8 cellular contexts compared by ENCODE assay signal in the genomic region with DNA sequence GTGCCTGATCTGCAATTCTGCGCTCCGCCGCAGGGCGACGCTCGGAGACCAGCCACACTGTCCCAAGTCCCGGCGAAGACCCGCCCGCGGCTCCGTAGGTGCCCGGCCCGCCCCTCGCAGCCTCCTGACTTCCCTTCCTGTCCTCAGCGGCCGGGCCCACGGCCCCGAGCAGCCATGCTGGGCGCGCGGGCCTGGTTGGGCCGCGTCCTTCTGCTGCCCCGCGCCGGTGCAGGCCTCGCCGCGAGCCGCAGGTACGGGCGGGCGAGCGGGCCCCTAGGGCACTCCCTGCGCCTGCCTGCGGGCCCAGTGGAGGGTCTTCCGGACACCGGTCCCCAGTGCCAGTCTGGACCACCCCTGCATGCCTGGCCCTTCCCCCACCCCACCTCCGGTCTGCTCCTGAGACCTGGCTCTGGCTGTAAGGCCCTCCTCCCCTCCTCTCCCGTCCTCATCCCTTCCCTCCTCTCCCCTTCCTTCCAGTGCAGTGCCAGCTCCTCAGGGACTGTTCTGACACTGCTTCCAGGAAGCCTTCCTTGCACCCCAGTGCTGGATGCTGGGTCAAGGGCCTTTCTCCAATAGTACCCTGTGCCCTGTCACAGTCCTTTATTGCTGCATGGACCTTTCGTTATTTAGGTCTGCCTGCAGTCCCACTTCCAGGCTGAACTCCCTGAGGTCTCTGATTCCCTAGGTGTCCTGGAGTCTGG. TPM values are rescaled to one million over a fixed set of nuclear protein-coding genes. Genes with fewer than 3 reads are reported as not detected.
DNase-seq lines count a peak whose midpoint lies in the region; ATAC-seq and TF ChIP-seq lines count a peak whose summit lies in the region.

A gene (plus strand): TSS at position 140 of the 701 bp plus-strand sequence. CDS start 35 bp downstream, at position 175.

- peaks cover 18% of the 10 kb centered on the region for H3K4me1 ChIP-seq in HUES6 (ENCODE audit: control insufficient read depth, insufficient read depth, low read length)
- H3K4me1 ChIP-seq in PC-3 (ENCODE audit: insufficient read depth, low read length): peaks cover 28% of the 10 kb centered on the region
- H3K4me1 ChIP-seq in esophagus (ENCODE audit: control insufficient read depth in 2 of 2, insufficient read depth in 2 of 2, low read length in 1 of 2): peaks cover 14 to 15% of the 10 kb centered on the region in 2 donors
- H3K4me1 ChIP-seq in muscle layer of duodenum (ENCODE audit: control insufficient read depth in 1 of 2, insufficient read depth in 2 of 2, low read length in 2 of 2): peaks cover 4 to 21% of the 10 kb centered on the region in 2 donors

- in situ Hi-C loops in Caki2 (cut with HindIII; ENCODE audit: low pct_unique_long_range_greater_than_20kb, low sequenced_read_pairs): no loop called here

- BruUV-seq in PC-3 (replicated peaks; lab: Mats Ljungman, UMichigan): no TSS peak

- peak; percentile 99 for TF ChIP-seq CTCF in PC-3 (conservative IDR thresholded peaks at IDR 0.05; ENCODE audit: low read depth, low read length)

- intact Hi-C loops in PC-3 (cut with micrococcal nuclease): loop anchor here (1.0 kb wide), 4 partner anchors 79 to 294 kb away; no protein-coding TSS in a partner anchor

- CTCF ChIA-PET in PC-3 (lab: Charles Lee): interaction anchor here (0.5 to 1.7 kb wide), 2 partner anchors 79 to 294 kb away, joined by 4 to 6 read pairs; no protein-coding TSS in a partner anchor

- peak; percentile 64 for ATAC-seq in GM21367 (IDR thresholded peaks at IDR 0.05; ENCODE audit: unreplicated experiment)
- ATAC-seq in PC-3: peak; percentile 79

- H3K9me3 ChIP-seq in HUES6 (ENCODE audit: control insufficient read depth, insufficient read depth, low read depth, low read length) (no peaks in the 10 kb centered on the region), PC-3 (ENCODE audit: low read length) (no peaks in the 10 kb centered on the region), esophagus (ENCODE audit: control insufficient read depth in 2 of 2, insufficient read depth in 1 of 2, low read depth in 1 of 2, low read length in 1 of 2) (no peaks in the 10 kb centered on the region), muscle layer of duodenum (ENCODE audit: control insufficient read depth in 1 of 2, low read length in 2 of 2) (no peaks in the 10 kb centered on the region)

- H3K9me2 ChIP-seq in PC-3 (replicated peaks; ENCODE audit: low read length): no peaks in the 10 kb centered on the region

- POLR2A ChIA-PET in PC-3 (lab: Charles Lee; ENCODE audit: unreplicated experiment): interaction anchor here (1.0 kb wide), 1 partner anchor 148 kb away, joined by 17 read pairs; no protein-coding TSS in a partner anchor

- DNase-seq in Caki2 (ENCODE audit: low read depth) (peak; percentile 82), PC-3 (peak; percentile 97)
- DNase-seq in activated T-cell treated with anti-CD3 and anti-CD28 coated beads, Interleukin-2, amount 50 U/mL, for 1 hour: peak; percentile 84
- peak; percentile 69 for DNase-seq in stimulated activated CD8-positive, alpha-beta memory T cell treated with anti-CD3 and anti-CD28 coated beads, Interleukin-7, amount 100 ng/mL, for 24 hours (ENCODE audit: low read depth)

- H2AFZ ChIP-seq in PC-3 (ENCODE audit: low read length): peak within 1 kb of the TSS; percentile 69

- H3K4me2 ChIP-seq in PC-3 (ENCODE audit: low read length): peak within 1 kb of the TSS; percentile 90

- H3K27me3 ChIP-seq in HUES6 (ENCODE audit: control insufficient read depth, insufficient read depth, low read length) (peaks cover 2% of the 10 kb centered on the region), PC-3 (ENCODE audit: low read length) (no peaks in the 10 kb centered on the region), esophagus (ENCODE audit: control insufficient read depth in 1 of 2, insufficient read depth in 2 of 2, low read length in 2 of 2) (no peaks in the 10 kb centered on the region), muscle layer of duodenum (ENCODE audit: low read depth, low read length) (no peaks in the 10 kb centered on the region)

- H4K20me1 ChIP-seq in PC-3 (ENCODE audit: low read length): no peaks in the 10 kb centered on the region

- no peaks in the 10 kb centered on the region for H3K36me3 ChIP-seq in HUES6 (ENCODE audit: control insufficient read depth, insufficient read depth, low read length)
- peaks cover 8% of the 10 kb centered on the region for H3K36me3 ChIP-seq in PC-3 (ENCODE audit: low read depth, low read length)
- H3K36me3 ChIP-seq in esophagus (ENCODE audit: control insufficient read depth in 2 of 2, insufficient read depth in 2 of 2, low read length in 1 of 2): peaks cover 0 to 9% of the 10 kb centered on the region in 2 donors
- H3K36me3 ChIP-seq in muscle layer of duodenum (ENCODE audit: control insufficient read depth in 1 of 2, insufficient read depth in 2 of 2, low read length in 2 of 2): peaks cover 0 to 25% of the 10 kb centered on the region in 2 donors

- peaks cover 13% of the 10 kb centered on the region for H3K79me2 ChIP-seq in PC-3 (ENCODE audit: low read length)

- peak within 1 kb of the TSS; percentile 68 for H3K4me3 ChIP-seq in HUES6 (ENCODE audit: low read depth, low read length)
- H3K4me3 ChIP-seq in PC-3 (ENCODE audit: low read length): peak within 1 kb of the TSS; percentile 72
- peak within 1 kb of the TSS; percentile 56 to 67 for H3K4me3 ChIP-seq in esophagus (ENCODE audit: low read depth in 1 of 2, low read length in 2 of 2)
- H3K4me3 ChIP-seq in muscle layer of duodenum (ENCODE audit: low read depth in 1 of 2, low read length in 2 of 2): peak within 1 kb of the TSS; percentile 70 to 71

- peak within 1 kb of the TSS; percentile 77 for H3K9ac ChIP-seq in HUES6 (ENCODE audit: low read length)
- peak within 1 kb of the TSS; percentile 88 for H3K9ac ChIP-seq in PC-3 (ENCODE audit: low read length)

- peak within 1 kb of the TSS; percentile 80 for H3K27ac ChIP-seq in HUES6 (ENCODE audit: low read depth, low read length)
- peak within 1 kb of the TSS; percentile 43 for H3K27ac ChIP-seq in PC-3 (ENCODE audit: low read length)
- H3K27ac ChIP-seq in esophagus (ENCODE audit: low read depth in 2 of 2, low read length in 1 of 2): peak within 1 kb of the TSS; percentile 50 to 72
- H3K27ac ChIP-seq in muscle layer of duodenum (ENCODE audit: low read length): peak within 1 kb of the TSS; percentile 60

- no peaks in the 10 kb centered on the region for H3F3A ChIP-seq in PC-3 (ENCODE audit: low read length, unreplicated experiment)

- WGBS in esophagus, 2 donors: 2 to 4% methylated on average over 22 to 42 of the region's 42 CpGs

RNA-seq across cellular contexts. Expression of the gene that starts here (rescaled TPM):
- 138 and 140 TPM in 2 replicates for total RNA-seq in Caki2 (2014; rRNA removed; shearing (Covaris generic); ENCODE audit: low replicate concordance)
- 104 and 115 TPM in 2 replicates for total RNA-seq in PC-3 (2014; rRNA removed)
- polyA plus RNA-seq in esophagus: 10 to 100 TPM; 11.5 to 26.7 TPM

Comparison
In these comparisons a context has a peak if more than half of its experiments do, and no peak if none do; other contexts are left out.
1. Peak in every context shown above with its lines: DNase-seq, ATAC-seq, H3K4me3 ChIP-seq and H3K27ac ChIP-seq.